ENCODE assay signal across 14 cellular contexts in the genomic region with DNA sequence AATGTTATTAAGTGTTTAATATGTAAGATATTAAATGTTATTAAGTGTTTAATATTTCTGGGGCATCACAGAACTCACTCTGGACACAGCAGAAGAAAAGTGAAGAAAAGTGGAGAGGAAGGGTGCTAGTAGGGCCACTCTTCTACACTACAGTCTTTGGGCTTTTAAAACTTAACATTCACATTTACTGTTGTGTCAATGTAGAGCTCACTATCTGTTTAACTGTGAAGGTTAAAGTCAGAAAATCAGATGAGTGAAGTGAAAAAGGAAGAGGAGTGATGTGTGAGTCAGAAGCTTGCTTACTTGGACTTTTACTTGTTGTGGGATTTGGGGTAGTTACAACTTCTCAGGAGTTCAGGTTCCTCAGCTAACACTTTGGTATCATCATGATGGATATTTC.
"Had no signal": no experiment of that assay in that cellular context is flagged by ENCODE, and none has a peak within 500 bp of the region (broad histone marks: within the 10 kb centered on the region; RNA-seq: fewer than 3 reads in every experiment).

No MANE protein-coding gene starts in this region.

- H3K27ac ChIP-seq: esophagus squamous epithelium, transverse colon, vagina had no signal

- FAIRE-seq: endothelial cell of umbilical vein had no signal

- H3K36me3 ChIP-seq: esophagus squamous epithelium, transverse colon, vagina had no signal

- H3K27me3 ChIP-seq: esophagus squamous epithelium, transverse colon, vagina had no signal

- DNase-seq: activated CD4-positive, alpha-beta T cell treated with anti-CD3 and anti-CD28 coated beads, Interleukin-2, amount 50 U/mL, for 4 hours; activated naive CD4-positive, alpha-beta T cell treated with anti-CD3 and anti-CD28 coated beads, Interleukin-2, amount 10 ng/mL, durations not matched to agents 7 days and 5 days; cortex of kidney; effector CD8-positive, alpha-beta T cell; esophagus squamous epithelium; glutamatergic neuron; hypothalamus; left ventricle myocardium superior; natural killer cell; transverse colon had no signal

- H3K4me3 ChIP-seq: esophagus squamous epithelium, transverse colon, vagina had no signal

- H3K9me3 ChIP-seq: esophagus squamous epithelium, transverse colon, vagina had no signal

- H3K4me1 ChIP-seq: esophagus squamous epithelium, transverse colon, vagina had no signal

- ATAC-seq: activated CD4-positive, CD25-positive, alpha-beta regulatory T cell treated with anti-CD3 and anti-CD28 coated beads, Interleukin-2, amount 50 U/mL, for 24 hours; left ventricle myocardium superior; natural killer cell; stimulated activated effector memory CD8-positive, alpha-beta T cell treated with anti-CD3 and anti-CD28 coated beads, Interleukin-12 subunit alpha, Interleukin-12 subunit beta, amount 100 ng/mL, for 72 hours had no signal
